In genomic region chr16:47260496-47260895, GRCh38 we compare ENCODE assay signal across 36 cellular contexts.
"Had no signal": no experiment of that assay in that cellular context is flagged by ENCODE, and none has a peak within 500 bp of the region (broad histone marks: within the 10 kb centered on the region; RNA-seq: fewer than 3 reads in every experiment).

No MANE protein-coding gene starts in this region.

- H3K27me3 Mint-ChIP-seq: activated B cell treated with CpG ODN at 0.5 μM for 24 hours; activated CD4-positive, alpha-beta memory T cell treated with anti-CD3 and anti-CD28 coated beads for 36 hours; activated CD4-positive, alpha-beta T cell treated with anti-CD3 and anti-CD28 coated beads, Interleukin-2, amount 10 ng/mL, durations not matched to agents 24 days and 14 days; activated CD8-positive, alpha-beta T cell treated with anti-CD3 and anti-CD28 coated beads for 36 hours; activated naive CD8-positive, alpha-beta T cell treated with anti-CD3 and anti-CD28 coated beads for 36 hours; activated T-helper 17 cell treated with anti-CD3 and anti-CD28 coated beads, Interleukin-2, amount 50 U/mL, for 72 hours had no signal

- DNase-seq: activated B cell treated with CpG ODN at 0.5 μM for 24 hours; activated CD4-positive, alpha-beta memory T cell treated with anti-CD3 and anti-CD28 coated beads for 36 hours; activated CD4-positive, alpha-beta T cell treated with anti-CD3 and anti-CD28 coated beads for 4 hours; activated CD4-positive, alpha-beta T cell treated with anti-CD3 and anti-CD28 coated beads, Interleukin-2, amount 10 ng/mL, durations not matched to agents 24 days and 14 days; activated CD4-positive, alpha-beta T cell treated with anti-CD3 and anti-CD28 coated beads, Interleukin-2, amount 50 U/mL, for 1 hour; activated CD4-positive, alpha-beta T cell treated with anti-CD3 and anti-CD28 coated beads, Interleukin-2, amount 50 U/mL, for 4 hours; activated CD4-positive, CD25-positive, alpha-beta regulatory T cell treated with anti-CD3 and anti-CD28 coated beads, Interleukin-2, amount 50 U/mL, for 72 hours; activated CD8-positive, alpha-beta memory T cell treated with anti-CD3 and anti-CD28 coated beads, Interleukin-2, amount 50 U/mL, for 4 hours; activated CD8-positive, alpha-beta T cell treated with anti-CD3 and anti-CD28 coated beads for 36 hours; activated effector memory CD4-positive, alpha-beta T cell treated with anti-CD3 and anti-CD28 coated beads, Interleukin-2, amount 50 U/mL, for 16 hours; activated gamma-delta T cell treated with Interleukin-2 at 50 U/mL for 16 hours; activated naive CD4-positive, alpha-beta T cell; activated naive CD4-positive, alpha-beta T cell treated with anti-CD3 and anti-CD28 coated beads for 36 hours; activated naive CD4-positive, alpha-beta T cell treated with anti-CD3 and anti-CD28 coated beads, Interleukin-2, amount 50 U/mL, for 16 hours; activated naive CD8-positive, alpha-beta T cell treated with anti-CD3 and anti-CD28 coated beads for 36 hours; activated T-cell treated with anti-CD3 and anti-CD28 coated beads for 4 hours; activated T-cell treated with anti-CD3 and anti-CD28 coated beads, Interleukin-2, amount 50 U/mL, for 1 hour; activated T-cell treated with anti-CD3 and anti-CD28 coated beads, Interleukin-2, amount 50 U/mL, for 4 hours; activated T-cell treated with anti-CD3 and anti-CD28 coated beads, Interleukin-2, amount 50 U/mL, for 72 hours; adrenal gland; amygdala; anterior cingulate cortex; body of pancreas; brain microvascular endothelial cell; central memory CD4-positive, alpha-beta T cell; T-helper 1 cell; T-helper 2 cell; T-helper 9 cell had no signal

- H3K4me3 ChIP-seq: adrenal gland, ascending aorta, body of pancreas, breast epithelium had no signal

- H3K9me3 ChIP-seq: adrenal gland, ascending aorta, body of pancreas, breast epithelium had no signal

- H3K4me1 Mint-ChIP-seq: activated B cell treated with CpG ODN at 0.5 μM for 24 hours; activated CD4-positive, alpha-beta T cell treated with anti-CD3 and anti-CD28 coated beads, Interleukin-2, amount 10 ng/mL, durations not matched to agents 24 days and 14 days; activated naive CD8-positive, alpha-beta T cell treated with anti-CD3 and anti-CD28 coated beads for 36 hours; activated T-helper 17 cell treated with anti-CD3 and anti-CD28 coated beads, Interleukin-2, amount 50 U/mL, for 72 hours had no signal

- H3K27ac ChIP-seq: adrenal gland, ascending aorta, body of pancreas, brain microvascular endothelial cell, breast epithelium, VCaP had no signal

- H3K9me3 Mint-ChIP-seq: activated B cell treated with CpG ODN at 0.5 μM for 24 hours; activated CD4-positive, alpha-beta memory T cell treated with anti-CD3 and anti-CD28 coated beads for 36 hours; activated CD4-positive, alpha-beta T cell treated with anti-CD3 and anti-CD28 coated beads, Interleukin-2, amount 10 ng/mL, durations not matched to agents 24 days and 14 days; activated CD8-positive, alpha-beta T cell treated with anti-CD3 and anti-CD28 coated beads for 36 hours; activated naive CD4-positive, alpha-beta T cell treated with anti-CD3 and anti-CD28 coated beads for 36 hours; activated naive CD4-positive, alpha-beta T cell treated with anti-CD3 and anti-CD28 coated beads, Interleukin-2, amount 50 U/mL, for 72 hours; activated naive CD8-positive, alpha-beta T cell treated with anti-CD3 and anti-CD28 coated beads for 36 hours; activated T-cell treated with anti-CD3 and anti-CD28 coated beads, Interleukin-2, amount 50 U/mL, for 4 hours; activated T-cell treated with anti-CD3 and anti-CD28 coated beads, Interleukin-2, amount 50 U/mL, for 72 hours; activated T-helper 1 cell treated with anti-CD3 and anti-CD28 coated beads, Interleukin-12 subunit alpha, Interleukin-12 subunit beta, Interleukin-2, Interleukin-4 antibody, amounts not matched to agents 30 ng/mL and 10 ng/mL and 1 ng/mL, durations not matched to agents 14 hours and 24 hours and 36 hours; activated T-helper 17 cell treated with anti-CD3 and anti-CD28 coated beads, Interleukin-2, amount 50 U/mL, for 72 hours; T-helper 1 cell treated with Interleukin-12 subunit alpha and Interleukin-12 subunit beta and Interleukin-4 antibody, amounts not matched to agents 30 μg/mL and 1 μg/mL, for 36 hours; T-helper 2 cell treated with Interferon-gamma antibody and Interleukin-4, amounts not matched to agents 5 μg/mL and 100 μg/mL, for 36 hours had no signal

- H3K4me1 ChIP-seq: adrenal gland, ascending aorta, body of pancreas, breast epithelium had no signal

- H3K27ac Mint-ChIP-seq: activated B cell treated with CpG ODN at 0.5 μM for 24 hours; activated CD4-positive, alpha-beta memory T cell treated with anti-CD3 and anti-CD28 coated beads for 36 hours; activated CD4-positive, alpha-beta T cell treated with anti-CD3 and anti-CD28 coated beads, Interleukin-2, amount 10 ng/mL, durations not matched to agents 24 days and 14 days; activated CD8-positive, alpha-beta T cell treated with anti-CD3 and anti-CD28 coated beads for 36 hours; activated naive CD4-positive, alpha-beta T cell treated with anti-CD3 and anti-CD28 coated beads for 36 hours; activated naive CD8-positive, alpha-beta T cell treated with anti-CD3 and anti-CD28 coated beads for 36 hours; activated T-cell treated with anti-CD3 and anti-CD28 coated beads, Interleukin-2, amount 50 U/mL, for 72 hours; activated T-helper 1 cell treated with anti-CD3 and anti-CD28 coated beads, Interleukin-12 subunit alpha, Interleukin-12 subunit beta, Interleukin-2, Interleukin-4 antibody, amounts not matched to agents 30 ng/mL and 10 ng/mL and 1 ng/mL, durations not matched to agents 14 hours and 24 hours and 36 hours; activated T-helper 17 cell treated with anti-CD3 and anti-CD28 coated beads, Interleukin-2, amount 50 U/mL, for 72 hours; T-helper 1 cell treated with Interleukin-12 subunit alpha and Interleukin-12 subunit beta and Interleukin-4 antibody, amounts not matched to agents 30 μg/mL and 1 μg/mL, for 36 hours; T-helper 2 cell treated with Interferon-gamma antibody and Interleukin-4, amounts not matched to agents 5 μg/mL and 100 μg/mL, for 36 hours had no signal

- H3K36me3 ChIP-seq: adrenal gland, brain microvascular endothelial cell, breast epithelium had no signal

- H3K4me3 Mint-ChIP-seq: activated B cell treated with CpG ODN at 0.5 μM for 24 hours; activated CD4-positive, alpha-beta memory T cell treated with anti-CD3 and anti-CD28 coated beads for 36 hours; activated CD4-positive, alpha-beta T cell treated with anti-CD3 and anti-CD28 coated beads, Interleukin-2, amount 10 ng/mL, durations not matched to agents 24 days and 14 days; activated CD8-positive, alpha-beta T cell treated with anti-CD3 and anti-CD28 coated beads for 36 hours; activated naive CD4-positive, alpha-beta T cell treated with anti-CD3 and anti-CD28 coated beads for 36 hours; activated naive CD8-positive, alpha-beta T cell treated with anti-CD3 and anti-CD28 coated beads for 36 hours; activated T-cell treated with anti-CD3 and anti-CD28 coated beads, Interleukin-2, amount 50 U/mL, for 4 hours; activated T-cell treated with anti-CD3 and anti-CD28 coated beads, Interleukin-2, amount 50 U/mL, for 72 hours; activated T-helper 1 cell treated with anti-CD3 and anti-CD28 coated beads, Interleukin-12 subunit alpha, Interleukin-12 subunit beta, Interleukin-2, Interleukin-4 antibody, amounts not matched to agents 30 ng/mL and 10 ng/mL and 1 ng/mL, durations not matched to agents 14 hours and 24 hours and 36 hours; activated T-helper 17 cell treated with anti-CD3 and anti-CD28 coated beads, Interleukin-2, amount 50 U/mL, for 72 hours; T-helper 1 cell treated with Interleukin-12 subunit alpha and Interleukin-12 subunit beta and Interleukin-4 antibody, amounts not matched to agents 30 μg/mL and 1 μg/mL, for 36 hours; T-helper 2 cell treated with Interferon-gamma antibody and Interleukin-4, amounts not matched to agents 5 μg/mL and 100 μg/mL, for 36 hours had no signal

- H3K27me3 ChIP-seq: adrenal gland, ascending aorta, body of pancreas, brain microvascular endothelial cell, breast epithelium had no signal
